21 cellular contexts compared by ENCODE assay signal in the genomic region with DNA sequence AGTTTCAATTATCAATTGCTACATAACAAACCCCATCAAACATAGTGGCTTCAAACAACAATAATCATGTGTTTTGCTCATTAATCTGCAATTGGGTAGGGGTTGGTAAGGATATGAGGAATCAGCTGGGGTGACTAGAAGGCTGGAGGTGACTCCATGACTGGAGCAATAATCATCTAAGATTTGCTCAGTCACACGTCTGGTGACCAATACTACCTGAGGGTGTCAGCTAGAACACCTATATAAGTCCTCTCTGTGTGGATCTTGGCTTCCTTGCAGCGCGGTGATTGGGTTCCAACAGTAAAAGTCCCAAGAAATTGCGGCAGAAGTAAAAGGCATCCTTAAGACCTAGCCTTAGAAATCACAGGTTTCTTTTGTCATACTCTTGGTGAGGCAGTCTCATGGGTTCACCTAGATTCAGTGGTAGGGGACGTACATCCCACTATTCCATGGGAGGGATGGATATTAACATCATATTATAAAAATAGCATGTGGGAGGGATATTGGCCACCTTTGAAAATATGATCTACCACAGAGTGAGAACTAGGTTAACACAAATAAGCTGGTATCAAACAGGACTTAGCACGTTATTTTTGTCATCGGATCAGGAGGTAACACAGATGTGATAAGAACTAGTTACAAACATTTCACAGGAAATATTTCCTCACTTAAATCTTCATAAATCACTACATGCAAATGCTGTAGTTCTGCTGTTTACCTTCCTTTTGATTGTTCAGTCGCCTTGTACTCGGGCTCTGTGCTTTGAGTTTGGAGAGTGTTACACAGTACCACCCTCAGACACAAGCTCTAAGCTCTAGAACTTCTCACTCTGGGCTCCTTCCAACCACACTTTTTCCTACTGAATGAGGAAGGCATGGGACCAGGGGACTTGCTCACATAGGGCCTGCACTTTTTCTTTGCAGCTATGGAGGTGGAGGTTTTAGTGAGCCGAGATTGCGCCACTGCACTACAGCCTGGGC.
DNase-seq lines count a peak whose midpoint lies in the region; ATAC-seq and TF ChIP-seq lines count a peak whose summit lies in the region.
"Had no signal": no experiment of that assay in that cellular context is flagged by ENCODE, and none has a peak within 500 bp of the region (broad histone marks: within the 10 kb centered on the region; RNA-seq: fewer than 3 reads in every experiment).

No MANE protein-coding gene starts in this region.

- H2BK20ac ChIP-seq in H9 (ENCODE audit: low read depth, low read length, poor library complexity, severe bottlenecking) = no peak overlapping the region

- no peak overlapping the region for H3K4ac ChIP-seq in H9 (ENCODE audit: low read depth, low read length)

- no peaks in the 10 kb centered on the region for H3K79me1 ChIP-seq in H9 (ENCODE audit: insufficient read depth, low read depth, low read length, poor library complexity, severe bottlenecking)

- H3K9me3 Mint-ChIP-seq in H9 (no peaks in the 10 kb centered on the region), endodermal cell (peaks cover 3% of the 10 kb centered on the region), nephron progenitor cell (no peaks in the 10 kb centered on the region)

- H3K56ac ChIP-seq in H9 (ENCODE audit: insufficient read length, low read depth, low read length) = no peak overlapping the region

- no CpG with 5 or more reads among the region's 11 CpGs for WGBS in H9 (ENCODE audit: extremely low coverage, insufficient read length, low lambda C conversion rate)
- WGBS in endodermal cell (ENCODE audit: insufficient coverage in 1 of 2, insufficient read length in 1 of 2), 2 experiments = 96 to 100% methylated on average over 5 to 9 of the region's 11 CpGs

- no peak overlapping the region for H2AFZ ChIP-seq in H9 (ENCODE audit: low read length)

- H3K4me3 ChIP-seq in endodermal cell (ENCODE audit: low read length) (no peak overlapping the region), left ventricle myocardium inferior (no peak overlapping the region)
- H3K4me3 ChIP-seq: Peyer's patch had no signal

- no peak overlapping the region for H2BK15ac ChIP-seq in H9 (ENCODE audit: low read depth, low read length)

- H3K27ac Mint-ChIP-seq in H9 (peak overlapping the region; percentile 5 to 62 (median 54); a peak in 5 of 7 replicates), endodermal cell (peak overlapping the region; percentile 70), nephron progenitor cell (peak overlapping the region; percentile 29)

- H4K8ac ChIP-seq in H9 (replicated peaks; ENCODE audit: insufficient read length, low read depth, low read length) = no peak overlapping the region

- H3K27me3 ChIP-seq in H9 (ENCODE audit: insufficient read depth, low read length) (no peaks in the 10 kb centered on the region), endodermal cell (ENCODE audit: control insufficient read depth, insufficient read depth, low read length, poor library complexity, severe bottlenecking) (no peaks in the 10 kb centered on the region), left ventricle myocardium inferior (ENCODE audit: low read depth) (no peaks in the 10 kb centered on the region)
- H3K27me3 ChIP-seq: Peyer's patch had no signal

- H3K79me2 ChIP-seq in H9 (ENCODE audit: insufficient read depth, low read length) = peaks cover 6% of the 10 kb centered on the region; the same call in 1 of the 2 replicates

- no peak for DNase-seq in H9
- peak; percentile 39 for DNase-seq in endodermal cell
- no peak for DNase-seq in left ventricle myocardium inferior
- DNase-seq in nephron progenitor cell = no peak
- no peak for DNase-seq in stimulated activated CD4-positive, alpha-beta T cell treated with anti-CD3 and anti-CD28 coated beads, Interleukin-2, amount 100 ng/mL, for 48 hours
- no peak for DNase-seq in putamen (ENCODE audit: low spot score)
- DNase-seq: DMS153, DND-41, H7, NCI-H1048, NCI-H1417, NCI-H1694, NCI-H2029 treated with DMSO at 0.1 percent for 48 hours, NCI-H2227 treated with DMSO at 0.1 percent for 48 hours, NCI-H526 treated with DMSO at 0.1 percent for 48 hours, OCI-M1, Peyer's patch, SK-N-SH had no signal

- no peak overlapping the region for H4K91ac ChIP-seq in H9 (ENCODE audit: insufficient read length, low read depth, low read length)

- no peak overlapping the region for H3K18ac ChIP-seq in H9 (ENCODE audit: insufficient read length, low read depth, low read length)

- H3K27ac ChIP-seq in H9 (ENCODE audit: insufficient read length, low read depth, low read length) (no peak overlapping the region), endodermal cell (ENCODE audit: low read depth, low read length) (no peak overlapping the region), left ventricle myocardium inferior (replicated peaks) (peak overlapping the region; percentile 75)
- H3K27ac ChIP-seq: HL-60, Peyer's patch had no signal

- no peak overlapping the region for H3K4me2 ChIP-seq in H9 (ENCODE audit: insufficient read depth, insufficient read length, low read length)
- H3K4me2 ChIP-seq: SK-N-SH had no signal

- ATAC-seq in GM18861 (IDR thresholded peaks at IDR 0.05; ENCODE audit: unreplicated experiment) (no peak), HG02759 (IDR thresholded peaks at IDR 0.05; ENCODE audit: unreplicated experiment) (no peak)

- TF ChIP-seq CTCF in H9 (conservative IDR thresholded peaks at IDR 0.05) = no peak
- TF ChIP-seq CTCF in endodermal cell (conservative IDR thresholded peaks at IDR 0.05) = no peak
- no peak for TF ChIP-seq CTCF in left ventricle myocardium inferior (IDR thresholded peaks at IDR 0.05; ENCODE audit: borderline replicate concordance)
- no peak for TF ChIP-seq CTCF in nephron progenitor cell (IDR thresholded peaks at IDR 0.05)

- H3K23ac ChIP-seq in H9 (ENCODE audit: insufficient read length, low read depth, low read length) = no peak overlapping the region

- H3K36me3 Mint-ChIP-seq in H9 (ENCODE audit: insufficient read depth in 1 of 3, low read depth in 3 of 3) = peaks cover 7 to 15% (median 12%) of the 10 kb centered on the region in 3 experiments; a peak in 6 of 7 replicates
- peaks cover 45% of the 10 kb centered on the region for H3K36me3 Mint-ChIP-seq in endodermal cell (ENCODE audit: low read depth)
- H3K36me3 Mint-ChIP-seq in nephron progenitor cell (ENCODE audit: low read depth) = no peaks in the 10 kb centered on the region

- H3T11ph ChIP-seq in H9 (ENCODE audit: low read length) = no peak overlapping the region

- H3K9ac ChIP-seq in H9 (ENCODE audit: extremely low read depth, insufficient read length, low read length) = no peak overlapping the region
- no peak overlapping the region for H3K9ac ChIP-seq in endodermal cell (ENCODE audit: extremely low read depth, low read length, poor library complexity, severe bottlenecking)
- H3K9ac ChIP-seq: SK-N-SH had no signal

- no peaks in the 10 kb centered on the region for H3K23me2 ChIP-seq in H9 (ENCODE audit: insufficient read length, low read depth, low read length, poor library complexity, severe bottlenecking)

- H3K27me3 Mint-ChIP-seq in H9 (ENCODE audit: low read depth) (no peaks in the 10 kb centered on the region), endodermal cell (ENCODE audit: insufficient read depth) (no peaks in the 10 kb centered on the region), nephron progenitor cell (ENCODE audit: low read depth, poor library complexity) (peaks cover 2% of the 10 kb centered on the region)

- H3K4me1 ChIP-seq in H9 (ENCODE audit: insufficient read depth, low read length) (no peaks in the 10 kb centered on the region), endodermal cell (ENCODE audit: control insufficient read depth, insufficient read depth, low read length) (no peaks in the 10 kb centered on the region), left ventricle myocardium inferior (peaks cover 19% of the 10 kb centered on the region)
- H3K4me1 ChIP-seq: Peyer's patch had no signal

- no peak overlapping the region for H2AK5ac ChIP-seq in H9 (ENCODE audit: insufficient read length, low read length)

- H2BK5ac ChIP-seq in H9 (ENCODE audit: insufficient read length, low read length) = no peak overlapping the region

- H3K4me1 Mint-ChIP-seq in H9 (peaks cover 8 to 21% of the 10 kb centered on the region in 2 experiments), endodermal cell (peaks cover 21% of the 10 kb centered on the region), nephron progenitor cell (no peaks in the 10 kb centered on the region)

- intact Hi-C loops in left ventricle myocardium inferior (cut with micrococcal nuclease) = no loop called here

- H4K5ac ChIP-seq in H9 (ENCODE audit: insufficient read length, low read depth, low read length) = no peak overlapping the region

- H3K4me3 Mint-ChIP-seq in H9 (no peak overlapping the region), endodermal cell (no peak overlapping the region), nephron progenitor cell (no peak overlapping the region)

- no peaks in the 10 kb centered on the region for H3K9me3 ChIP-seq in H9 (ENCODE audit: control insufficient read depth, low read depth, low read length)
- no peaks in the 10 kb centered on the region for H3K9me3 ChIP-seq in endodermal cell (ENCODE audit: control insufficient read depth, low read length)
- H3K9me3 ChIP-seq in left ventricle myocardium inferior (replicated peaks) = no peaks in the 10 kb centered on the region
- H3K9me3 ChIP-seq: Peyer's patch, SK-N-SH had no signal

- H4K20me1 ChIP-seq in H9 (ENCODE audit: control insufficient read depth, insufficient read depth, insufficient read length) = no peaks in the 10 kb centered on the region

- H3K36me3 ChIP-seq in endodermal cell (ENCODE audit: control insufficient read depth, insufficient read depth, low read length) = peaks cover 45% of the 10 kb centered on the region
- H3K36me3 ChIP-seq in left ventricle myocardium inferior = no peaks in the 10 kb centered on the region
- H3K36me3 ChIP-seq: Peyer's patch had no signal

- no peak overlapping the region for H2BK12ac ChIP-seq in H9 (ENCODE audit: insufficient read length, low read depth, low read length)

- H2BK120ac ChIP-seq in H9 (ENCODE audit: low read depth, low read length, poor library complexity, severe bottlenecking) = no peak overlapping the region

- no peak overlapping the region for H3K14ac ChIP-seq in H9 (ENCODE audit: insufficient read depth, low read length)
